In genomic region chr17:82304826-82305726, GRCh38 we compare ENCODE assay signal across 1 cellular context.
TF ChIP-seq lines count a peak whose summit lies in the region.

No MANE protein-coding gene starts in this region.

TF ChIP-seq in HepG2, 621 proteins besides CTCF, POLR2A, EP300 and RAD21 (continued from another document and continues in another):
- TF ChIP-seq IKZF1 (IDR thresholded peaks at IDR 0.05), result no peak
- TF ChIP-seq RARA (CRISPR knock-in tag; IDR thresholded peaks at IDR 0.05), result no peak; the same call in 1 of the 2 replicates
- no peak for TF ChIP-seq ZNF180 (CRISPR knock-in tag; IDR thresholded peaks at IDR 0.05; ENCODE audit: borderline replicate concordance, low read depth)
- TF ChIP-seq HDAC2 (CRISPR knock-in tag; IDR thresholded peaks at IDR 0.05), result peak; percentile 65; the same call in 1 of the 2 replicates
- TF ChIP-seq MEIS2 (CRISPR knock-in tag; IDR thresholded peaks at IDR 0.05), result peak; percentile 58; the same call in 1 of the 2 replicates
- no peak for TF ChIP-seq POLR2AphosphoS5 (IDR thresholded peaks at IDR 0.05; ENCODE audit: low read depth, low read length)
- TF ChIP-seq, protein P1, sequence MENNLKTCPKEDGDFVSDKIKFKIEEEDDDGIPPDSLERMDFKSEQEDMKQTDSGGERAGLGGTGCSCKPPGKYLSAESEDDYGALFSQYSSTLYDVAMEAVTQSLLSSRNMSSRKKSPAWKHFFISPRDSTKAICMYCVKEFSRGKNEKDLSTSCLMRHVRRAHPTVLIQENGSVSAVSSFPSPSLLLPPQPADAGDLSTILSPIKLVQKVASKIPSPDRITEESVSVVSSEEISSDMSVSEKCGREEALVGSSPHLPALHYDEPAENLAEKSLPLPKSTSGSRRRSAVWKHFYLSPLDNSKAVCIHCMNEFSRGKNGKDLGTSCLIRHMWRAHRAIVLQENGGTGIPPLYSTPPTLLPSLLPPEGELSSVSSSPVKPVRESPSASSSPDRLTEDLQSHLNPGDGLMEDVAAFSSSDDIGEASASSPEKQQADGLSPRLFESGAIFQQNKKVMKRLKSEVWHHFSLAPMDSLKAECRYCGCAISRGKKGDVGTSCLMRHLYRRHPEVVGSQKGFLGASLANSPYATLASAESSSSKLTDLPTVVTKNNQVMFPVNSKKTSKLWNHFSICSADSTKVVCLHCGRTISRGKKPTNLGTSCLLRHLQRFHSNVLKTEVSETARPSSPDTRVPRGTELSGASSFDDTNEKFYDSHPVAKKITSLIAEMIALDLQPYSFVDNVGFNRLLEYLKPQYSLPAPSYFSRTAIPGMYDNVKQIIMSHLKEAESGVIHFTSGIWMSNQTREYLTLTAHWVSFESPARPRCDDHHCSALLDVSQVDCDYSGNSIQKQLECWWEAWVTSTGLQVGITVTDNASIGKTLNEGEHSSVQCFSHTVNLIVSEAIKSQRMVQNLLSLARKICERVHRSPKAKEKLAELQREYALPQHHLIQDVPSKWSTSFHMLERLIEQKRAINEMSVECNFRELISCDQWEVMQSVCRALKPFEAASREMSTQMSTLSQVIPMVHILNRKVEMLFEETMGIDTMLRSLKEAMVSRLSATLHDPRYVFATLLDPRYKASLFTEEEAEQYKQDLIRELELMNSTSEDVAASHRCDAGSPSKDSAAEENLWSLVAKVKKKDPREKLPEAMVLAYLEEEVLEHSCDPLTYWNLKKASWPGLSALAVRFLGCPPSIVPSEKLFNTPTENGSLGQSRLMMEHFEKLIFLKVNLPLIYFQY (CRISPR knock-in tag; IDR thresholded peaks at IDR 0.05; ENCODE audit: borderline replicate concordance), result no peak
- no peak for TF ChIP-seq SATB2 (CRISPR knock-in tag; IDR thresholded peaks at IDR 0.05)
- no peak for TF ChIP-seq ZNF652 (CRISPR knock-in tag; IDR thresholded peaks at IDR 0.05; ENCODE audit: borderline replicate concordance, low read depth)
- TF ChIP-seq ZNF501 (CRISPR knock-in tag; IDR thresholded peaks at IDR 0.05), result peak; percentile 69
- TF ChIP-seq, protein P2, sequence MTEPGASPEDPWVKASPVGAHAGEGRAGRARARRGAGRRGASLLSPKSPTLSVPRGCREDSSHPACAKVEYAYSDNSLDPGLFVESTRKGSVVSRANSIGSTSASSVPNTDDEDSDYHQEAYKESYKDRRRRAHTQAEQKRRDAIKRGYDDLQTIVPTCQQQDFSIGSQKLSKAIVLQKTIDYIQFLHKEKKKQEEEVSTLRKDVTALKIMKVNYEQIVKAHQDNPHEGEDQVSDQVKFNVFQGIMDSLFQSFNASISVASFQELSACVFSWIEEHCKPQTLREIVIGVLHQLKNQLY (CRISPR knock-in tag; IDR thresholded peaks at IDR 0.05), result no peak
- TF ChIP-seq PAX8 (CRISPR knock-in tag; IDR thresholded peaks at IDR 0.05; ENCODE audit: borderline replicate concordance), result no peak
- TF ChIP-seq MTF1 (CRISPR knock-in tag; IDR thresholded peaks at IDR 0.05), result no peak
- no peak for TF ChIP-seq NFE2L1 (CRISPR knock-in tag; IDR thresholded peaks at IDR 0.05; ENCODE audit: borderline replicate concordance)
- no peak for TF ChIP-seq ZNF337 (CRISPR knock-in tag; IDR thresholded peaks at IDR 0.05; ENCODE audit: borderline replicate concordance, low read depth)
- TF ChIP-seq, protein P3, sequence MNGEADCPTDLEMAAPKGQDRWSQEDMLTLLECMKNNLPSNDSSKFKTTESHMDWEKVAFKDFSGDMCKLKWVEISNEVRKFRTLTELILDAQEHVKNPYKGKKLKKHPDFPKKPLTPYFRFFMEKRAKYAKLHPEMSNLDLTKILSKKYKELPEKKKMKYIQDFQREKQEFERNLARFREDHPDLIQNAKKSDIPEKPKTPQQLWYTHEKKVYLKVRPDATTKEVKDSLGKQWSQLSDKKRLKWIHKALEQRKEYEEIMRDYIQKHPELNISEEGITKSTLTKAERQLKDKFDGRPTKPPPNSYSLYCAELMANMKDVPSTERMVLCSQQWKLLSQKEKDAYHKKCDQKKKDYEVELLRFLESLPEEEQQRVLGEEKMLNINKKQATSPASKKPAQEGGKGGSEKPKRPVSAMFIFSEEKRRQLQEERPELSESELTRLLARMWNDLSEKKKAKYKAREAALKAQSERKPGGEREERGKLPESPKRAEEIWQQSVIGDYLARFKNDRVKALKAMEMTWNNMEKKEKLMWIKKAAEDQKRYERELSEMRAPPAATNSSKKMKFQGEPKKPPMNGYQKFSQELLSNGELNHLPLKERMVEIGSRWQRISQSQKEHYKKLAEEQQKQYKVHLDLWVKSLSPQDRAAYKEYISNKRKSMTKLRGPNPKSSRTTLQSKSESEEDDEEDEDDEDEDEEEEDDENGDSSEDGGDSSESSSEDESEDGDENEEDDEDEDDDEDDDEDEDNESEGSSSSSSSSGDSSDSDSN (CRISPR knock-in tag; IDR thresholded peaks at IDR 0.05), result peak; percentile 68; the same call in 1 of the 2 replicates
- TF ChIP-seq PRDM4 (CRISPR knock-in tag; IDR thresholded peaks at IDR 0.05; ENCODE audit: borderline replicate concordance), result no peak
- peak; percentile 30; the same call in 1 of the 2 replicates for TF ChIP-seq PHF21A (CRISPR knock-in tag; IDR thresholded peaks at IDR 0.05)
- peak; percentile 53; the same call in 1 of the 2 replicates for TF ChIP-seq ZNF724P (CRISPR knock-in tag; IDR thresholded peaks at IDR 0.05; ENCODE audit: borderline replicate concordance)
- TF ChIP-seq, protein P4, sequence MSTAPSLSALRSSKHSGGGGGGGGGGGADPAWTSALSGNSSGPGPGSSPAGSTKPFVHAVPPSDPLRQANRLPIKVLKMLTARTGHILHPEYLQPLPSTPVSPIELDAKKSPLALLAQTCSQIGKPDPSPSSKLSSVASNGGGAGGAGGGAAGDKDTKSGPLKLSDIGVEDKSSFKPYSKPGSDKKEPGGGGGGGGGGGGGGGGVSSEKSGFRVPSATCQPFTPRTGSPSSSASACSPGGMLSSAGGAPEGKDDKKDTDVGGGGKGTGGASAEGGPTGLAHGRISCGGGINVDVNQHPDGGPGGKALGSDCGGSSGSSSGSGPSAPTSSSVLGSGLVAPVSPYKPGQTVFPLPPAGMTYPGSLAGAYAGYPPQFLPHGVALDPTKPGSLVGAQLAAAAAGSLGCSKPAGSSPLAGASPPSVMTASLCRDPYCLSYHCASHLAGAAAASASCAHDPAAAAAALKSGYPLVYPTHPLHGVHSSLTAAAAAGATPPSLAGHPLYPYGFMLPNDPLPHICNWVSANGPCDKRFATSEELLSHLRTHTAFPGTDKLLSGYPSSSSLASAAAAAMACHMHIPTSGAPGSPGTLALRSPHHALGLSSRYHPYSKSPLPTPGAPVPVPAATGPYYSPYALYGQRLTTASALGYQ (CRISPR knock-in tag; IDR thresholded peaks at IDR 0.05), result peak; percentile 37; the same call in 1 of the 2 replicates
- 0 out of 2 replicates have a peak, but pooled peaks have one; percentile 43 for TF ChIP-seq ZNF552 (CRISPR knock-in tag; IDR thresholded peaks at IDR 0.05; ENCODE audit: borderline replicate concordance)
- TF ChIP-seq ZNF589 (CRISPR knock-in tag; conservative IDR thresholded peaks at IDR 0.05), result no peak
- peak; percentile 53; the same call in 1 of the 2 replicates for TF ChIP-seq ZNF777 (CRISPR knock-in tag; IDR thresholded peaks at IDR 0.05)
- no peak for TF ChIP-seq ZNF639 (CRISPR knock-in tag; conservative IDR thresholded peaks at IDR 0.05)
- TF ChIP-seq SOX5 (CRISPR knock-in tag; IDR thresholded peaks at IDR 0.05; ENCODE audit: borderline replicate concordance), result 0 out of 2 replicates have a peak, but pooled peaks have one; percentile 10
- TF ChIP-seq, protein P5, sequence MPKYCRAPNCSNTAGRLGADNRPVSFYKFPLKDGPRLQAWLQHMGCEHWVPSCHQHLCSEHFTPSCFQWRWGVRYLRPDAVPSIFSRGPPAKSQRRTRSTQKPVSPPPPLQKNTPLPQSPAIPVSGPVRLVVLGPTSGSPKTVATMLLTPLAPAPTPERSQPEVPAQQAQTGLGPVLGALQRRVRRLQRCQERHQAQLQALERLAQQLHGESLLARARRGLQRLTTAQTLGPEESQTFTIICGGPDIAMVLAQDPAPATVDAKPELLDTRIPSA (CRISPR knock-in tag; IDR thresholded peaks at IDR 0.05; ENCODE audit: borderline replicate concordance), result no peak
- peak; percentile 57; the same call in 1 of the 2 replicates for TF ChIP-seq ZNF225 (CRISPR knock-in tag; IDR thresholded peaks at IDR 0.05)
- no peak for TF ChIP-seq ZBTB14 (CRISPR knock-in tag; IDR thresholded peaks at IDR 0.05)
- TF ChIP-seq NFYC (CRISPR knock-in tag; IDR thresholded peaks at IDR 0.05), result no peak
- no peak for TF ChIP-seq FOXA1 (IDR thresholded peaks at IDR 0.05)
- TF ChIP-seq FOXA1 (CRISPR knock-in tag; IDR thresholded peaks at IDR 0.05), result no peak
- no peak for TF ChIP-seq CEBPB (IDR thresholded peaks at IDR 0.05; ENCODE audit: borderline replicate concordance, low read depth, low read length)
- TF ChIP-seq TCF7 (IDR thresholded peaks at IDR 0.05; ENCODE audit: low read depth), result peak; percentile 65; the same call in 1 of the 2 replicates
- TF ChIP-seq ZNF354B (CRISPR knock-in tag; IDR thresholded peaks at IDR 0.05), result no peak
- TF ChIP-seq SYNCRIP (IDR thresholded peaks at IDR 0.05; ENCODE audit: insufficient read depth, low read depth, low read length), result no peak
- TF ChIP-seq RBM39 (IDR thresholded peaks at IDR 0.05; ENCODE audit: low read depth, low read length, poor library complexity, severe bottlenecking), result no peak
- no peak for TF ChIP-seq GFI1 (CRISPR knock-in tag; IDR thresholded peaks at IDR 0.05; ENCODE audit: borderline replicate concordance)
- TF ChIP-seq THYN1 (CRISPR knock-in tag; IDR thresholded peaks at IDR 0.05; ENCODE audit: borderline replicate concordance, low read depth), result no peak
- no peak for TF ChIP-seq HNF4G (IDR thresholded peaks at IDR 0.05; ENCODE audit: borderline replicate concordance, low read depth, low read length)
- TF ChIP-seq HNF4G (CRISPR knock-in tag; IDR thresholded peaks at IDR 0.05; ENCODE audit: borderline replicate concordance, low read depth), result 0 out of 2 replicates have a peak, but pooled peaks have one; percentile 23
- TF ChIP-seq ZNF782 (CRISPR knock-in tag; IDR thresholded peaks at IDR 0.05; ENCODE audit: borderline replicate concordance), result 0 out of 2 replicates have a peak, but pooled peaks have one; percentile 29
- no peak for TF ChIP-seq DNMT3B (CRISPR knock-in tag; conservative IDR thresholded peaks at IDR 0.05)
- TF ChIP-seq ZNF570 (CRISPR knock-in tag; IDR thresholded peaks at IDR 0.05; ENCODE audit: borderline replicate concordance), result no peak
- no peak for TF ChIP-seq ZNF569 (CRISPR knock-in tag; IDR thresholded peaks at IDR 0.05; ENCODE audit: borderline replicate concordance)
- 0 out of 2 replicates have a peak, but pooled peaks have one; percentile 28 for TF ChIP-seq HNRNPL (IDR thresholded peaks at IDR 0.05; ENCODE audit: low read depth, low read length)
- TF ChIP-seq, protein P6, sequence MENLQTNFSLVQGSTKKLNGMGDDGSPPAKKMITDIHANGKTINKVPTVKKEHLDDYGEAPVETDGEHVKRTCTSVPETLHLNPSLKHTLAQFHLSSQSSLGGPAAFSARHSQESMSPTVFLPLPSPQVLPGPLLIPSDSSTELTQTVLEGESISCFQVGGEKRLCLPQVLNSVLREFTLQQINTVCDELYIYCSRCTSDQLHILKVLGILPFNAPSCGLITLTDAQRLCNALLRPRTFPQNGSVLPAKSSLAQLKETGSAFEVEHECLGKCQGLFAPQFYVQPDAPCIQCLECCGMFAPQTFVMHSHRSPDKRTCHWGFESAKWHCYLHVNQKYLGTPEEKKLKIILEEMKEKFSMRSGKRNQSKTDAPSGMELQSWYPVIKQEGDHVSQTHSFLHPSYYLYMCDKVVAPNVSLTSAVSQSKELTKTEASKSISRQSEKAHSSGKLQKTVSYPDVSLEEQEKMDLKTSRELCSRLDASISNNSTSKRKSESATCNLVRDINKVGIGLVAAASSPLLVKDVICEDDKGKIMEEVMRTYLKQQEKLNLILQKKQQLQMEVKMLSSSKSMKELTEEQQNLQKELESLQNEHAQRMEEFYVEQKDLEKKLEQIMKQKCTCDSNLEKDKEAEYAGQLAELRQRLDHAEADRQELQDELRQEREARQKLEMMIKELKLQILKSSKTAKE (CRISPR knock-in tag; IDR thresholded peaks at IDR 0.05; ENCODE audit: borderline replicate concordance), result no peak
- TF ChIP-seq FOXP1 (IDR thresholded peaks at IDR 0.05), result no peak
- TF ChIP-seq FOXP1 (CRISPR knock-in tag; IDR thresholded peaks at IDR 0.05), result no peak
- 0 out of 2 replicates have a peak, but pooled peaks have one; percentile 50 for TF ChIP-seq RXRA (CRISPR knock-in tag; IDR thresholded peaks at IDR 0.05)
- no peak for TF ChIP-seq REXO4 (CRISPR knock-in tag; IDR thresholded peaks at IDR 0.05; ENCODE audit: borderline replicate concordance)
- TF ChIP-seq IRX3 (CRISPR knock-in tag; IDR thresholded peaks at IDR 0.05; ENCODE audit: borderline replicate concordance, low read depth), result no peak
- TF ChIP-seq EZH2 (conservative IDR thresholded peaks at IDR 0.05; ENCODE audit: low read depth, low read length), result no peak
- TF ChIP-seq ZNF775 (CRISPR knock-in tag; IDR thresholded peaks at IDR 0.05; ENCODE audit: borderline replicate concordance), result no peak
